Comparison of ENCODE assay signal across 1 cellular context in genomic region chr1:31815752-31816484, GRCh38.
A peak's percentile ranks its signal among the peaks of the same experiment; 100 is the strongest.
TF ChIP-seq lines count a peak whose summit lies in the region.

Gene SPOCD1, minus strand, starts transcription at chr1:31816022. Its CDS starts 689 bp downstream, at chr1:31815333.

TF ChIP-seq in K562, 482 proteins besides CTCF, POLR2A, EP300 and RAD21 (continued from another document and continues in another):
- 0 out of 2 replicates have a peak, but pooled peaks have one; percentile 63 for TF ChIP-seq ZBTB26 (CRISPR knock-in tag; IDR thresholded peaks at IDR 0.05)
- no peak for TF ChIP-seq ZNF280A (IDR thresholded peaks at IDR 0.05; ENCODE audit: low read depth, partially characterized antibody)
- TF ChIP-seq NEUROD1 (IDR thresholded peaks at IDR 0.05; ENCODE audit: borderline replicate concordance, low read depth, low read length, partially characterized antibody): peak; percentile 76
- no peak for TF ChIP-seq ZSCAN29 (IDR thresholded peaks at IDR 0.05)
- peak; percentile 60; the same call in 1 of the 2 replicates for TF ChIP-seq MYC (IDR thresholded peaks at IDR 0.05; ENCODE audit: low read depth, low read length)
- no peak for TF ChIP-seq MYC (CRISPR knock-in tag; IDR thresholded peaks at IDR 0.05; ENCODE audit: borderline replicate concordance, low read depth)
- no peak for TF ChIP-seq SIX5 (IDR thresholded peaks at IDR 0.05; ENCODE audit: borderline replicate concordance in 1 of 2, insufficient read depth in 1 of 2, low read depth in 1 of 2, low read length in 2 of 2)
- TF ChIP-seq ZNF778 (CRISPR knock-in tag; IDR thresholded peaks at IDR 0.05): no peak
- TF ChIP-seq POLR3G (IDR thresholded peaks at IDR 0.05; ENCODE audit: extremely low read depth, insufficient read length, insufficient replicate concordance): no peak
- no peak for TF ChIP-seq ZSCAN32 (CRISPR knock-in tag; IDR thresholded peaks at IDR 0.05)
- TF ChIP-seq DMBX1 (CRISPR knock-in tag; IDR thresholded peaks at IDR 0.05; ENCODE audit: borderline replicate concordance): peak; percentile 73
- no peak for TF ChIP-seq SIN3A (IDR thresholded peaks at IDR 0.05; ENCODE audit: borderline replicate concordance in 2 of 2, control insufficient read depth in 1 of 2, low read depth in 2 of 2, low read length in 2 of 2)
- TF ChIP-seq U2AF2 (optimal IDR thresholded peaks at IDR 0.05; ENCODE audit: low read depth, low read length): no peak
- no peak for TF ChIP-seq KDM4B (IDR thresholded peaks at IDR 0.05; ENCODE audit: borderline replicate concordance in 2 of 2, low read depth in 1 of 2)
- TF ChIP-seq MED1 (CRISPR knock-in tag; IDR thresholded peaks at IDR 0.05; ENCODE audit: borderline replicate concordance): no peak
- 0 out of 2 replicates have a peak, but pooled peaks have one; percentile 21 for TF ChIP-seq NR4A1 (CRISPR knock-in tag; IDR thresholded peaks at IDR 0.05)
- TF ChIP-seq NR4A1 (tag; IDR thresholded peaks at IDR 0.05): 0 out of 2 replicates have a peak, but pooled peaks have one; percentile 49
- TF ChIP-seq ZNF445 (CRISPR knock-in tag; IDR thresholded peaks at IDR 0.05; ENCODE audit: low read depth): no peak
- no peak for TF ChIP-seq FOXA1 (IDR thresholded peaks at IDR 0.05; ENCODE audit: borderline replicate concordance)
- peak; percentile 63; the same call in 1 of the 2 replicates for TF ChIP-seq MGA (IDR thresholded peaks at IDR 0.05)
- TF ChIP-seq HCFC1 (IDR thresholded peaks at IDR 0.05; ENCODE audit: low read depth, low read length): peak; percentile 48
- no peak for TF ChIP-seq RUNX1 (IDR thresholded peaks at IDR 0.05; ENCODE audit: low read depth)
- no peak for TF ChIP-seq BRD9 (IDR thresholded peaks at IDR 0.05; ENCODE audit: low read depth, partially characterized antibody)
- no peak for TF ChIP-seq TFAM (CRISPR knock-in tag; conservative IDR thresholded peaks at IDR 0.05)
- peak; percentile 99 for TF ChIP-seq USF1 (CRISPR knock-in tag; IDR thresholded peaks at IDR 0.05)
- no peak for TF ChIP-seq RFX5 (IDR thresholded peaks at IDR 0.05; ENCODE audit: low read depth, low read length)
- TF ChIP-seq IRF2 (CRISPR knock-in tag; IDR thresholded peaks at IDR 0.05): no peak
- peak; percentile 75 for TF ChIP-seq NKRF (IDR thresholded peaks at IDR 0.05; ENCODE audit: borderline replicate concordance)
- peak; percentile 77 for TF ChIP-seq HIVEP1 (CRISPR knock-in tag; IDR thresholded peaks at IDR 0.05)
- peak; percentile 56; the same call in 1 of the 2 replicates for TF ChIP-seq ARID3A (IDR thresholded peaks at IDR 0.05; ENCODE audit: borderline replicate concordance, low read depth, low read length)
- peak; percentile 83; the same call in 1 of the 2 replicates for TF ChIP-seq ZNF76 (CRISPR knock-in tag; IDR thresholded peaks at IDR 0.05; ENCODE audit: borderline replicate concordance)
- peak; percentile 69 for TF ChIP-seq ZNF449 (CRISPR knock-in tag; IDR thresholded peaks at IDR 0.05)
- TF ChIP-seq MAX (CRISPR knock-in tag; IDR thresholded peaks at IDR 0.05): peak; percentile 49; the same call in 1 of the 2 replicates
- TF ChIP-seq THAP7 (CRISPR knock-in tag; IDR thresholded peaks at IDR 0.05): no peak
